In the genomic region with DNA sequence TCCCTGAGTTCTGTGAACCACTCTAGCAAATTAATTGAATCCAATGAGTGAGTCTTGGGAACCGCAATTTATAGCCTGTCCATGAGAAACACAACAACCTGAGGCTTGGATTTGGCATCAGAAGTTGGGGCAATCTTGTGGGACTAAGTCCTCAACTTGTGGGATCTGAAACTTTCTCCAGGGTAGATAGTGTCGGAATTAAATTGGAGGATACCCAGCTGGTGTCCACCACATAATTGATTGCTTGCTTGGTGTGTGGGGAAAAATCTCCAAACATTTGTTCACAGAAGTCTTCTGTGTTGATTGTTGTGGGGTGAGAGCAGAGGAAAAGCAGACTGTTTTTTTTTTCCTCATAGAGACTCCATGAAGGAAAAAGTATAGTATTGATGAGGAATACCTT, we compare ENCODE assay signal across 10 cellular contexts.
"Had no signal": no experiment of that assay in that cellular context is flagged by ENCODE, and none has a peak within 500 bp of the region (broad histone marks: within the 10 kb centered on the region; RNA-seq: fewer than 3 reads in every experiment).

No MANE protein-coding gene starts in this region.

- H3K4me1 Mint-ChIP-seq: GM23338, H9 had no signal

- H3K4me2 ChIP-seq: GM23338 had no signal

- DNase-seq: GM23248, GOT3, H7, H9, HCEC 1CT, HFFc6 had no signal

- H3K4me3 ChIP-seq: GM23248, GM23338 had no signal

- H3K27ac Mint-ChIP-seq: GM23338, H9, HFFc6 had no signal

- ATAC-seq: GM23338, HCT116 had no signal

- H2AFZ ChIP-seq: GM23248, GM23338 had no signal

- H3K27ac ChIP-seq: GM23248 had no signal

- FAIRE-seq: H1, H54 had no signal

- H3K9ac ChIP-seq: GM23248 had no signal

- H3K4me3 Mint-ChIP-seq: GM23338, H9, HFFc6 had no signal
